Comparison of ENCODE assay signal across 27 cellular contexts in genomic region chr18:74945774-74946545, GRCh38.
DNase-seq lines count a peak whose midpoint lies in the region; ATAC-seq and TF ChIP-seq lines count a peak whose summit lies in the region.
"Had no signal": no experiment of that assay in that cellular context is flagged by ENCODE, and none has a peak within 500 bp of the region (broad histone marks: within the 10 kb centered on the region; RNA-seq: fewer than 3 reads in every experiment).

No MANE protein-coding gene starts in this region.

- DNase-seq in EL (peak; percentile 49), M059J (ENCODE audit: low read depth) (peak; percentile 18), natural killer cell (no peak), smooth muscle cell (lab: John Stamatoyannopoulos, UW; ENCODE audit: unreplicated experiment) (no peak), NK-92 (lab: John Stamatoyannopoulos, UW; ENCODE audit: unreplicated experiment) (no peak)
- peak in 1 of 3 experiments; percentile 4 for DNase-seq in effector memory CD8-positive, alpha-beta T cell
- DNase-seq in activated CD4-positive, alpha-beta T cell treated with anti-CD3 and anti-CD28 coated beads, Interleukin-2, amount 10 ng/mL, durations not matched to agents 7 days and 5 days, result no peak
- DNase-seq: activated CD4-positive, alpha-beta memory T cell treated with anti-CD3 and anti-CD28 coated beads, Interleukin-2, amount 10 ng/mL, durations not matched to agents 7 days and 5 days; activated naive CD4-positive, alpha-beta T cell; activated T-cell treated with anti-CD3 and anti-CD28 coated beads for 4 hours; amygdala; CD8-positive, alpha-beta T cell; central memory CD4-positive, alpha-beta T cell; DMS153; dorsolateral prefrontal cortex; kidney; NCI-H1417; NCI-H510A; small intestine; stimulated activated CD4-positive, alpha-beta T cell treated with anti-CD3 and anti-CD28 coated beads, Interleukin-2, amount 100 ng/mL, for 48 hours; stimulated activated naive CD4-positive, alpha-beta T cell; testis had no signal

- peaks cover 5% of the 10 kb centered on the region for H3F3A ChIP-seq in smooth muscle cell (ENCODE audit: low read depth)

- H2AFZ ChIP-seq in smooth muscle cell (ENCODE audit: low read depth), result no peak overlapping the region

- no peak overlapping the region for H3K27ac Mint-ChIP-seq in effector memory CD8-positive, alpha-beta T cell
- peak overlapping the region in 1 of 2 donors; percentile 68 for H3K27ac Mint-ChIP-seq in natural killer cell
- no peak overlapping the region for H3K27ac Mint-ChIP-seq in activated CD4-positive, alpha-beta T cell treated with anti-CD3 and anti-CD28 coated beads, Interleukin-2, amount 10 ng/mL, durations not matched to agents 7 days and 5 days
- H3K27ac Mint-ChIP-seq: activated CD4-positive, alpha-beta memory T cell treated with anti-CD3 and anti-CD28 coated beads, Interleukin-2, amount 10 ng/mL, durations not matched to agents 7 days and 5 days; CD8-positive, alpha-beta T cell; WTC11 had no signal

- POLR2A ChIA-PET in activated CD4-positive, alpha-beta T cell treated with anti-CD3 and anti-CD28 coated beads, Interleukin-2, amount 10 ng/mL, durations not matched to agents 7 days and 5 days (lab: Charles Lee), result no interaction called here

- no peak overlapping the region for H3K9ac ChIP-seq in smooth muscle cell (ENCODE audit: low read depth)

- H3K27ac ChIP-seq in smooth muscle cell (ENCODE audit: low read depth), result no peak overlapping the region
- H3K27ac ChIP-seq: gastroesophageal sphincter, neutrophil, testis had no signal

- 91% methylated on average over 7 of the region's 7 CpGs for WGBS in smooth muscle cell (ENCODE audit: low lambda C conversion rate)

- no peaks in the 10 kb centered on the region for H3K27me3 ChIP-seq in smooth muscle cell (ENCODE audit: low read depth)
- H3K27me3 ChIP-seq: dorsolateral prefrontal cortex, gastroesophageal sphincter, neutrophil, testis had no signal

- CTCF ChIA-PET in activated CD4-positive, alpha-beta T cell treated with anti-CD3 and anti-CD28 coated beads, Interleukin-2, amount 10 ng/mL, durations not matched to agents 7 days and 5 days (lab: Charles Lee), result no interaction called here

- no peak for TF ChIP-seq CTCF in natural killer cell (IDR thresholded peaks at IDR 0.05)
- TF ChIP-seq CTCF in smooth muscle cell (IDR thresholded peaks at IDR 0.05; ENCODE audit: borderline replicate concordance, insufficient read depth, poor library complexity, severe bottlenecking), result no peak

- no peaks in the 10 kb centered on the region for H3K27me3 Mint-ChIP-seq in effector memory CD8-positive, alpha-beta T cell
- H3K27me3 Mint-ChIP-seq in natural killer cell (ENCODE audit: low read depth in 2 of 2), result no peaks in the 10 kb centered on the region
- no peaks in the 10 kb centered on the region for H3K27me3 Mint-ChIP-seq in activated CD4-positive, alpha-beta T cell treated with anti-CD3 and anti-CD28 coated beads, Interleukin-2, amount 10 ng/mL, durations not matched to agents 7 days and 5 days
- H3K27me3 Mint-ChIP-seq: activated CD4-positive, alpha-beta memory T cell treated with anti-CD3 and anti-CD28 coated beads, Interleukin-2, amount 10 ng/mL, durations not matched to agents 7 days and 5 days had no signal

- H3K36me3 Mint-ChIP-seq in effector memory CD8-positive, alpha-beta T cell (ENCODE audit: insufficient read depth), result no peaks in the 10 kb centered on the region
- H3K36me3 Mint-ChIP-seq in natural killer cell, result peaks cover 7% of the 10 kb centered on the region
- H3K36me3 Mint-ChIP-seq in activated CD4-positive, alpha-beta T cell treated with anti-CD3 and anti-CD28 coated beads, Interleukin-2, amount 10 ng/mL, durations not matched to agents 7 days and 5 days (ENCODE audit: low read depth), result no peaks in the 10 kb centered on the region
- H3K36me3 Mint-ChIP-seq: WTC11 had no signal

- no peaks in the 10 kb centered on the region for H3K9me3 ChIP-seq in smooth muscle cell (replicated peaks; ENCODE audit: low read depth)
- H3K9me3 ChIP-seq: gastroesophageal sphincter, neutrophil, testis had no signal

- H3K79me2 ChIP-seq in smooth muscle cell (ENCODE audit: low read depth), result no peaks in the 10 kb centered on the region

- H3K4me1 Mint-ChIP-seq in effector memory CD8-positive, alpha-beta T cell (ENCODE audit: low read depth in 2 of 2), result peaks cover 6 to 7% of the 10 kb centered on the region in 2 donors
- peaks cover 30 to 32% of the 10 kb centered on the region in 2 donors for H3K4me1 Mint-ChIP-seq in natural killer cell
- peaks cover 38% of the 10 kb centered on the region for H3K4me1 Mint-ChIP-seq in activated CD4-positive, alpha-beta T cell treated with anti-CD3 and anti-CD28 coated beads, Interleukin-2, amount 10 ng/mL, durations not matched to agents 7 days and 5 days

- H3K36me3 ChIP-seq in smooth muscle cell (ENCODE audit: low read depth), result no peaks in the 10 kb centered on the region
- H3K36me3 ChIP-seq: gastroesophageal sphincter, neutrophil had no signal

- peaks cover 14% of the 10 kb centered on the region for H3K4me1 ChIP-seq in smooth muscle cell (ENCODE audit: low read depth)
- H3K4me1 ChIP-seq: testis had no signal

- peak; percentile 31 for ATAC-seq in effector memory CD8-positive, alpha-beta T cell (replicated peaks)
- ATAC-seq in natural killer cell (peak; percentile 53 to 85 (median 67)), HG02870 (IDR thresholded peaks at IDR 0.05; ENCODE audit: unreplicated experiment) (no peak)
- ATAC-seq: CD8-positive, alpha-beta T cell; gastroesophageal sphincter; SK-N-SH treated with all-trans-retinoic acid at 6 μM for 48 hours; WTC11 had no signal

- no peak overlapping the region for H3K4me3 ChIP-seq in smooth muscle cell
- H3K4me3 ChIP-seq: dorsolateral prefrontal cortex, gastroesophageal sphincter, testis had no signal

- intact Hi-C loops in natural killer cell (cut with micrococcal nuclease), result no loop called here

- H3K9me3 Mint-ChIP-seq in effector memory CD8-positive, alpha-beta T cell, result no peaks in the 10 kb centered on the region
- H3K9me3 Mint-ChIP-seq in natural killer cell, result no peaks in the 10 kb centered on the region
- H3K9me3 Mint-ChIP-seq in activated CD4-positive, alpha-beta T cell treated with anti-CD3 and anti-CD28 coated beads, Interleukin-2, amount 10 ng/mL, durations not matched to agents 7 days and 5 days, result no peaks in the 10 kb centered on the region
- H3K9me3 Mint-ChIP-seq: activated CD4-positive, alpha-beta memory T cell treated with anti-CD3 and anti-CD28 coated beads, Interleukin-2, amount 10 ng/mL, durations not matched to agents 7 days and 5 days; CD8-positive, alpha-beta T cell; WTC11 had no signal

- no peak overlapping the region for H3K4me3 Mint-ChIP-seq in effector memory CD8-positive, alpha-beta T cell
- H3K4me3 Mint-ChIP-seq in natural killer cell, result no peak overlapping the region
- no peak overlapping the region for H3K4me3 Mint-ChIP-seq in activated CD4-positive, alpha-beta T cell treated with anti-CD3 and anti-CD28 coated beads, Interleukin-2, amount 10 ng/mL, durations not matched to agents 7 days and 5 days
- H3K4me3 Mint-ChIP-seq: activated CD4-positive, alpha-beta memory T cell treated with anti-CD3 and anti-CD28 coated beads, Interleukin-2, amount 10 ng/mL, durations not matched to agents 7 days and 5 days; CD8-positive, alpha-beta T cell; WTC11 had no signal

- H4K20me1 ChIP-seq in smooth muscle cell (ENCODE audit: low read depth), result no peaks in the 10 kb centered on the region

- no peak overlapping the region for H3K4me2 ChIP-seq in smooth muscle cell

Comparison
In these comparisons a context has a peak if more than half of its experiments do, and no peak if none do; other contexts are left out.
1. DNase-seq: peak in EL (single experiment) and M059J (single experiment); none in natural killer cell (single experiment), smooth muscle cell (single experiment), NK-92 (single experiment) and activated CD4-positive, alpha-beta T cell treated with anti-CD3 and anti-CD28 coated beads, Interleukin-2, amount 10 ng/mL, durations not matched to agents 7 days and 5 days (single experiment).